19 cellular contexts compared by ENCODE assay signal in the genomic region with DNA sequence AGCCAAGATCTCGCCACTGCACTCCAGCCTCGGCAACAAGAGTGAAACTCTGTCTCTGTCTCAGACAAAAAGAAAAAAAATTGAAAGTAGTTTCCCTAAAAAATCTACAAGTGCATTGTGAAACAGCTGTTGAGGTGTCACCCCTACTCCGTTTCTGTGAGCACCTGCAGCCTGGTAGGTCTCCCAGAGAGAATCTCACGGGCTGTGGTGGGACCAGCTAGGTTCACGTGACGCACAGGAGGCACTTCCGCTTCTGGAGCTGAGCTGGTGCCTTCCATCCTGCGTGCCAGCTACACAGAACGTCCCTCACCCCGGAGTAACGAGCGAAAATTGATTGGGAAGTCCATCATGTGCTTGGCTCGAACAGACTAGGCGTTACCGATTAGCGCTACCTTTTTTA.
"Had no signal": no experiment of that assay in that cellular context is flagged by ENCODE, and none has a peak within 500 bp of the region (broad histone marks: within the 10 kb centered on the region; RNA-seq: fewer than 3 reads in every experiment).

No MANE protein-coding gene starts in this region.

- H3K4me2 ChIP-seq: smooth muscle cell had no signal

- H3K9me3 ChIP-seq: ascending aorta, lower lobe of right lung, mucosa of descending colon, stomach had no signal

- H3K27ac ChIP-seq: ascending aorta, brain microvascular endothelial cell, foreskin keratinocyte, lower lobe of right lung, stomach had no signal

- H3K36me3 ChIP-seq: ascending aorta, brain microvascular endothelial cell, lower lobe of right lung, stomach had no signal

- DNase-seq: activated T-cell treated with anti-CD3 and anti-CD28 coated beads, Interleukin-2, amount 50 U/mL, for 1 hour; brain microvascular endothelial cell; caudate nucleus; effector memory CD4-positive, alpha-beta T cell; foreskin keratinocyte; lower lobe of right lung; mesendoderm; mucosa of descending colon; nephron progenitor cell; occipital lobe; stimulated activated CD4-positive, alpha-beta T cell treated with anti-CD3 and anti-CD28 coated beads, Interleukin-15, amount 100 ng/mL, for 24 hours; stomach had no signal

- FAIRE-seq: keratinocyte had no signal

- H3K4me1 ChIP-seq: ascending aorta, foreskin keratinocyte, lower lobe of right lung, stomach had no signal

- H3K27me3 ChIP-seq: ascending aorta, brain microvascular endothelial cell, foreskin keratinocyte, stomach had no signal

- ATAC-seq: activated naive CD4-positive, alpha-beta T cell treated with anti-CD3 and anti-CD28 coated beads, Interleukin-2, amount 50 U/mL, for 72 hours; foreskin keratinocyte; lower lobe of right lung; mucosa of descending colon; sciatic nerve; stimulated activated memory B cell treated with anti-CD40 and anti-IgM and Interleukin-4, amounts not matched to agents 10 μg/mL and 1 μg/mL and 100 μg/mL, for 72 hours; WTC11 had no signal

- H3K4me3 ChIP-seq: ascending aorta, lower lobe of right lung, mucosa of descending colon, smooth muscle cell, stomach had no signal
